ENCODE assay signal across 16 cellular contexts in genomic region chr5:38807570-38808461, GRCh38. TPM values are rescaled to one million over a fixed set of nuclear protein-coding genes. Genes with fewer than 3 reads are reported as not detected.
DNase-seq lines count a peak whose midpoint lies in the region; ATAC-seq and TF ChIP-seq lines count a peak whose summit lies in the region.
"Had no signal": no experiment of that assay in that cellular context is flagged by ENCODE, and none has a peak within 500 bp of the region (broad histone marks: within the 10 kb centered on the region; RNA-seq: fewer than 3 reads in every experiment).

No MANE protein-coding gene starts in this region.

- H3K27me3 ChIP-seq in left ventricle myocardium inferior (ENCODE audit: low read depth) = no peaks in the 10 kb centered on the region
- H3K27me3 ChIP-seq in gastroesophageal sphincter = no peaks in the 10 kb centered on the region
- H3K27me3 ChIP-seq in vagina = no peaks in the 10 kb centered on the region

- no peak for TF ChIP-seq EP300 in gastroesophageal sphincter (IDR thresholded peaks at IDR 0.05)

- intact Hi-C loops in left ventricle myocardium inferior (cut with micrococcal nuclease) = loop anchor here (5.0 to 10.0 kb wide), 2 partner anchors 143 to 366 kb away; no protein-coding TSS in a partner anchor
- intact Hi-C loops in cardiac septum (cut with DNase I) = loop anchor here (2.0 to 5.0 kb wide), 5 partner anchors 136 to 426 kb away; partner anchors contain the start of gene LIFR
- intact Hi-C loops in vagina (cut with DNase I) = loop anchor here (5.0 kb wide), 1 partner anchor 361 kb away; no protein-coding TSS in a partner anchor

- peak; percentile 22 for ATAC-seq in gastroesophageal sphincter
- ATAC-seq: naive thymus-derived CD4-positive, alpha-beta T cell had no signal

- DNase-seq in left ventricle myocardium inferior (no peak), cardiac septum (ENCODE audit: low spot score) (no peak), SHP77 (lab: John Stamatoyannopoulos, UW) (peak; percentile 70 to 73), vagina (ENCODE audit: extremely low spot score in 2 of 2) (no peak), AML-193 (lab: John Stamatoyannopoulos, UW) (no peak), substantia nigra (lab: John Stamatoyannopoulos, UW) (no peak), GOT3 (lab: John Stamatoyannopoulos, UW) (no peak)
- DNase-seq: activated naive CD8-positive, alpha-beta T cell treated with anti-CD3 and anti-CD28 coated beads for 36 hours; effector CD8-positive, alpha-beta T cell; Karpas-422; naive thymus-derived CD4-positive, alpha-beta T cell; NCI-H446; stimulated activated naive CD4-positive, alpha-beta T cell had no signal

- H3K4me1 ChIP-seq in left ventricle myocardium inferior = peaks cover 50% of the 10 kb centered on the region
- H3K4me1 ChIP-seq in gastroesophageal sphincter = peaks cover 0 to 18% (median 0%) of the 10 kb centered on the region in 3 donors
- peaks cover 38% of the 10 kb centered on the region for H3K4me1 ChIP-seq in vagina

- H3K4me3 ChIP-seq in left ventricle myocardium inferior (no peak overlapping the region), gastroesophageal sphincter (no peak overlapping the region), vagina (no peak overlapping the region)

- no peaks in the 10 kb centered on the region for H3K36me3 ChIP-seq in left ventricle myocardium inferior
- H3K36me3 ChIP-seq in gastroesophageal sphincter = no peaks in the 10 kb centered on the region
- H3K36me3 ChIP-seq in vagina = no peaks in the 10 kb centered on the region

- 34 to 58% methylated on average over 8 of the region's 8 CpGs for WGBS in gastroesophageal sphincter (ENCODE audit: low coverage in 1 of 2), 2 donors

- TF ChIP-seq POLR2A in gastroesophageal sphincter (IDR thresholded peaks at IDR 0.05) = no peak
- no peak for TF ChIP-seq POLR2A in vagina (IDR thresholded peaks at IDR 0.05)

- H3K9me3 ChIP-seq in left ventricle myocardium inferior (replicated peaks) (no peaks in the 10 kb centered on the region), gastroesophageal sphincter (no peaks in the 10 kb centered on the region), vagina (no peaks in the 10 kb centered on the region)

- peak overlapping the region; percentile 70 for H3K27ac ChIP-seq in left ventricle myocardium inferior (replicated peaks)
- H3K27ac ChIP-seq in gastroesophageal sphincter = peak overlapping the region in 1 of 4 donors; percentile 27
- H3K27ac ChIP-seq in vagina = peak overlapping the region; percentile 57
- no peak overlapping the region for H3K27ac ChIP-seq in substantia nigra (ENCODE audit: low read depth, low read length, poor library complexity, severe bottlenecking)

- TF ChIP-seq CTCF in left ventricle myocardium inferior (IDR thresholded peaks at IDR 0.05; ENCODE audit: borderline replicate concordance) (no peak), gastroesophageal sphincter (IDR thresholded peaks at IDR 0.05) (no peak), vagina (IDR thresholded peaks at IDR 0.05) (no peak)

RNA-seq across cellular contexts. Expression of gene OSMR, which starts 38.0 kb away (rescaled TPM):
- total RNA-seq in left ventricle myocardium inferior (11.7 TPM), cardiac septum (19.9 TPM), gastroesophageal sphincter (10 to 100 TPM; 32.5 to 52.6 (median 42.6) TPM), vagina (69.0 TPM)
- total RNA-seq: activated CD8-positive, alpha-beta memory T cell treated with anti-CD3 and anti-CD28 coated beads for 36 hours; activated naive CD8-positive, alpha-beta T cell treated with anti-CD3 and anti-CD28 coated beads for 36 hours; B cell; naive thymus-derived CD4-positive, alpha-beta T cell had no signal

Comparison
In these comparisons a context has a peak if more than half of its experiments do, and no peak if none do; other contexts are left out.
1. DNase-seq: peak in SHP77 (2 of 2); none in left ventricle myocardium inferior (single experiment), cardiac septum (single experiment), vagina (0 of 2), AML-193 (0 of 2), substantia nigra (0 of 49) and GOT3 (single experiment).